Comparison of ENCODE assay signal across 8 cellular contexts in genomic region chr1:178037510-178038253, GRCh38. TPM values are rescaled to one million over a fixed set of nuclear protein-coding genes. Genes with fewer than 3 reads are reported as not detected.
DNase-seq lines count a peak whose midpoint lies in the region; ATAC-seq and TF ChIP-seq lines count a peak whose summit lies in the region.
"Had no signal": no experiment of that assay in that cellular context is flagged by ENCODE, and none has a peak within 500 bp of the region (broad histone marks: within the 10 kb centered on the region; RNA-seq: fewer than 3 reads in every experiment).

No MANE protein-coding gene starts in this region.

- H3K27ac Mint-ChIP-seq in H9, result 0 out of 7 replicates have a peak overlapping the region, but pooled peaks of 1 of the 3 experiments have one; percentile 25

- no peak overlapping the region for H4K91ac ChIP-seq in H9 (ENCODE audit: insufficient read length, low read depth, low read length)

- H3K79me1 ChIP-seq in H9 (ENCODE audit: insufficient read depth, low read depth, low read length, poor library complexity, severe bottlenecking), result no peaks in the 10 kb centered on the region

- peak overlapping the region; percentile 9 for H3K4me2 ChIP-seq in H9 (ENCODE audit: insufficient read depth, insufficient read length, low read length)
- H3K4me2 ChIP-seq in SK-N-SH, result peak overlapping the region; percentile 48; the same call in 1 of the 2 replicates

- peaks cover 0 to 17% (median 0%) of the 10 kb centered on the region in 3 experiments; a peak in 3 of 7 replicates for H3K36me3 Mint-ChIP-seq in H9 (ENCODE audit: insufficient read depth in 1 of 3, low read depth in 3 of 3)

- H3K36me3 ChIP-seq in SK-N-SH (replicated peaks in 1 of 2; ENCODE audit: control insufficient read depth in 1 of 2, insufficient read depth in 2 of 2, low read length in 1 of 2), result no peaks in the 10 kb centered on the region
- H3K36me3 ChIP-seq in muscle layer of duodenum (ENCODE audit: control insufficient read depth in 1 of 2, insufficient read depth in 2 of 2, low read length in 2 of 2), result no peaks in the 10 kb centered on the region
- no peaks in the 10 kb centered on the region for H3K36me3 ChIP-seq in aorta (ENCODE audit: control insufficient read depth in 1 of 2, insufficient read depth in 2 of 2, low read length in 1 of 2)

- DNase-seq in H9 (peak; percentile 87), SK-N-SH (peak; percentile 91), foreskin fibroblast (peak; percentile 83 to 94), aorta (peak; percentile 92 to 96), GM13977 (ENCODE audit: low spot score) (no peak), T-helper 2 cell (no peak)

- H3K27me3 ChIP-seq in H9 (ENCODE audit: insufficient read depth, low read length) (no peaks in the 10 kb centered on the region), SK-N-SH (ENCODE audit: insufficient read depth) (no peaks in the 10 kb centered on the region), muscle layer of duodenum (ENCODE audit: low read depth, low read length) (no peaks in the 10 kb centered on the region), aorta (ENCODE audit: control insufficient read depth in 1 of 2, insufficient read depth in 2 of 2, low read length in 1 of 2) (no peaks in the 10 kb centered on the region)

- no peak overlapping the region for H3K18ac ChIP-seq in H9 (ENCODE audit: insufficient read length, low read depth, low read length)

- no peak overlapping the region for H4K5ac ChIP-seq in H9 (ENCODE audit: insufficient read length, low read depth, low read length)

- POLR2A ChIA-PET in SK-N-SH (lab: Yijun Ruan, JAX), result no interaction called here

- H4K8ac ChIP-seq in H9 (replicated peaks; ENCODE audit: insufficient read length, low read depth, low read length), result no peak overlapping the region

- H3K4ac ChIP-seq in H9 (ENCODE audit: low read depth, low read length), result no peak overlapping the region

- peak; percentile 96 for ATAC-seq in aorta (ENCODE audit: low FRiP score)

- no CpG with 5 or more reads among the region's 58 CpGs for WGBS in H9 (ENCODE audit: extremely low coverage, insufficient read length, low lambda C conversion rate)
- WGBS in SK-N-SH (ENCODE audit: low lambda C conversion rate), result 52% methylated on average over 34 of the region's 58 CpGs
- 4 to 7% methylated on average over 53 to 58 of the region's 58 CpGs for WGBS in aorta, 2 donors

- TF ChIP-seq CTCF in H9 (conservative IDR thresholded peaks at IDR 0.05) (peak; percentile 64), SK-N-SH (IDR thresholded peaks at IDR 0.05) (peak; percentile 14; the same call in 1 of the 2 replicates), foreskin fibroblast (IDR thresholded peaks at IDR 0.05; ENCODE audit: low read depth, low read length) (peak; percentile 22), GM13977 (IDR thresholded peaks at IDR 0.05; ENCODE audit: extremely low read depth, insufficient read depth, missing control alignments) (no peak)

- H3T11ph ChIP-seq in H9 (ENCODE audit: low read length), result no peak overlapping the region

- no peak overlapping the region for H2BK5ac ChIP-seq in H9 (ENCODE audit: insufficient read length, low read length)

- no peak overlapping the region for H3K9ac ChIP-seq in H9 (ENCODE audit: extremely low read depth, insufficient read length, low read length)
- no peak overlapping the region; the same call in 1 of the 2 replicates for H3K9ac ChIP-seq in SK-N-SH

- no peak overlapping the region for H2BK12ac ChIP-seq in H9 (ENCODE audit: insufficient read length, low read depth, low read length)

- H3K27ac ChIP-seq in H9 (ENCODE audit: insufficient read length, low read depth, low read length) (no peak overlapping the region), SK-N-SH (ENCODE audit: low read depth in 2 of 2, low read length in 1 of 2) (no peak overlapping the region), muscle layer of duodenum (ENCODE audit: low read length) (peak overlapping the region; percentile 74), aorta (ENCODE audit: low read depth in 1 of 2, low read length in 2 of 2) (peak overlapping the region in 1 of 2 donors; percentile 43)
- H3K27ac ChIP-seq: VCaP had no signal

- in situ Hi-C loops in GM13977 (cut with MboI; ENCODE audit: low pct_unique_long_range_greater_than_20kb, low sequenced_read_pairs, unreplicated experiment), result loop anchor here (25.0 kb wide), 1 partner anchor 150 kb away; no protein-coding TSS in a partner anchor

- H3K56ac ChIP-seq in H9 (ENCODE audit: insufficient read length, low read depth, low read length), result no peak overlapping the region

- H3K23me2 ChIP-seq in H9 (ENCODE audit: insufficient read length, low read depth, low read length, poor library complexity, severe bottlenecking), result no peaks in the 10 kb centered on the region

- H3F3A ChIP-seq in SK-N-SH (replicated peaks; ENCODE audit: insufficient read depth), result no peaks in the 10 kb centered on the region

- H3K4me1 Mint-ChIP-seq in H9, result peaks cover 13 to 20% of the 10 kb centered on the region in 2 experiments

- H3K9me3 ChIP-seq in H9 (ENCODE audit: control insufficient read depth, low read depth, low read length) (no peaks in the 10 kb centered on the region), SK-N-SH (no peaks in the 10 kb centered on the region), muscle layer of duodenum (ENCODE audit: control insufficient read depth in 1 of 2, low read length in 2 of 2) (no peaks in the 10 kb centered on the region), aorta (ENCODE audit: control insufficient read depth, low read length) (no peaks in the 10 kb centered on the region)

- H2AK5ac ChIP-seq in H9 (ENCODE audit: insufficient read length, low read length), result no peak overlapping the region

- H2BK120ac ChIP-seq in H9 (ENCODE audit: low read depth, low read length, poor library complexity, severe bottlenecking), result no peak overlapping the region

- peaks cover 3 to 9% of the 10 kb centered on the region in 2 experiments; a peak in 3 of 5 replicates for H3K9me3 Mint-ChIP-seq in H9

- CTCF ChIA-PET in SK-N-SH (lab: Yijun Ruan, JAX), result interaction anchor here (0.9 to 1.8 kb wide), 9 partner anchors 8 to 263 kb away, joined by 3 to 8 read pairs (median 3); partner anchors contain the start of gene RASAL2

- H4K20me1 ChIP-seq in H9 (ENCODE audit: control insufficient read depth, insufficient read depth, insufficient read length) (no peaks in the 10 kb centered on the region), SK-N-SH (ENCODE audit: insufficient read depth) (no peaks in the 10 kb centered on the region)

- no peak overlapping the region for H2BK20ac ChIP-seq in H9 (ENCODE audit: low read depth, low read length, poor library complexity, severe bottlenecking)

- H3K4me1 ChIP-seq in H9 (ENCODE audit: insufficient read depth, low read length), result no peaks in the 10 kb centered on the region; the same call in 1 of the 2 replicates
- H3K4me1 ChIP-seq in SK-N-SH (ENCODE audit: control insufficient read depth in 1 of 2, insufficient read depth in 2 of 2, low read depth in 1 of 2, low read length in 1 of 2), result no peaks in the 10 kb centered on the region
- H3K4me1 ChIP-seq in muscle layer of duodenum (ENCODE audit: control insufficient read depth in 1 of 2, insufficient read depth in 2 of 2, low read length in 2 of 2), result peaks cover 0 to 4% of the 10 kb centered on the region in 2 donors
- H3K4me1 ChIP-seq in aorta (ENCODE audit: control insufficient read depth in 1 of 2, insufficient read depth in 2 of 2, low read length in 2 of 2), result no peaks in the 10 kb centered on the region

- TF ChIP-seq RAD21 in SK-N-SH (IDR thresholded peaks at IDR 0.05; ENCODE audit: low read length), result no peak

- no peak overlapping the region; the same call in 1 of the 2 replicates for H3K14ac ChIP-seq in H9 (ENCODE audit: insufficient read depth, low read length)

- no peak for TF ChIP-seq EP300 in SK-N-SH (IDR thresholded peaks at IDR 0.05; ENCODE audit: borderline replicate concordance in 1 of 2, low read depth in 1 of 2, low read length in 1 of 2)

- H3K4me3 Mint-ChIP-seq in H9, result peak overlapping the region; percentile 66 to 68

- intact Hi-C loops in aorta (cut with DNase I), result loop anchor here in 1 of 2 donors (5.0 to 10.0 kb wide), 2 partner anchors 55 to 157 kb away; partner anchors contain the start of gene RASAL2

- no peak overlapping the region for H3K23ac ChIP-seq in H9 (ENCODE audit: insufficient read length, low read depth, low read length)

- no peak overlapping the region for H2BK15ac ChIP-seq in H9 (ENCODE audit: low read depth, low read length)

- H3K79me2 ChIP-seq in H9 (ENCODE audit: insufficient read depth, low read length) (no peaks in the 10 kb centered on the region), SK-N-SH (ENCODE audit: insufficient read depth) (no peaks in the 10 kb centered on the region)

- H2AFZ ChIP-seq in H9 (ENCODE audit: low read length) (no peak overlapping the region), SK-N-SH (ENCODE audit: low read depth) (peak overlapping the region; percentile 76; the same call in 1 of the 2 replicates)

- H3K9me2 ChIP-seq in SK-N-SH, result no peaks in the 10 kb centered on the region

- H3K4me3 ChIP-seq in SK-N-SH (ENCODE audit: low read depth in 2 of 2, low read length in 1 of 2) (peak overlapping the region; percentile 44 to 52), foreskin fibroblast (ENCODE audit: low read depth in 1 of 2, low read length in 2 of 2) (peak overlapping the region; percentile 64 to 71), muscle layer of duodenum (ENCODE audit: low read depth in 1 of 2, low read length in 2 of 2) (peak overlapping the region; percentile 50 to 91), aorta (ENCODE audit: low read length in 2 of 2) (peak overlapping the region; percentile 65 to 70)

- peaks cover 5% of the 10 kb centered on the region for H3K27me3 Mint-ChIP-seq in H9 (ENCODE audit: low read depth)

TF ChIP-seq in SK-N-SH, 30 proteins besides CTCF, POLR2A, EP300 and RAD21:
- TF ChIP-seq NRF1 (IDR thresholded peaks at IDR 0.05; ENCODE audit: low read depth, low read length) (no peak), GABPA (IDR thresholded peaks at IDR 0.05; ENCODE audit: low read depth) (peak; percentile 25; the same call in 1 of the 2 replicates), FOXM1 (IDR thresholded peaks at IDR 0.05; ENCODE audit: low read depth) (no peak), NFIC (IDR thresholded peaks at IDR 0.05; ENCODE audit: borderline replicate concordance) (peak; percentile 19; the same call in 1 of the 2 replicates), YY1 (IDR thresholded peaks at IDR 0.05; ENCODE audit: low read depth) (no peak), TAF1 (IDR thresholded peaks at IDR 0.05; ENCODE audit: borderline replicate concordance, low read depth, low read length) (no peak)

RNA-seq across cellular contexts. Expression of gene RASAL2, which starts 56.2 kb away (rescaled TPM):
- total RNA-seq in H9 (2021) (22.2 and 22.3 TPM in 2 replicates), aorta (10 to 100 TPM; 34.2 to 37.3 TPM)
- polyA plus RNA-seq in SK-N-SH (2012; rRNA removed) (6.9 and 10.0 TPM in 2 replicates), aorta (10 to 100 TPM in 1 of 2 donors, 1 to 10 TPM in 1; 1.9 to 10.1 TPM)
- 3.6 and 4.9 TPM in 2 replicates for polyA plus RNA-seq in SK-N-SH (2012; cell fraction: cytosol; rRNA removed)
- polyA plus RNA-seq in SK-N-SH (2012; cell fraction: nucleus; rRNA removed), result 23.4 and 34.0 TPM in 2 replicates

Comparison
In these comparisons a context has a peak if more than half of its experiments do, and no peak if none do; other contexts are left out.
1. DNase-seq: peak in H9 (single experiment), SK-N-SH (single experiment), foreskin fibroblast (2 of 2) and aorta (2 of 2); none in GM13977 (single experiment) and T-helper 2 cell (0 of 5).
2. Peak in every context shown above with its lines, with median percentiles within 50 percentile points of each other: H3K4me3 ChIP-seq.